Comparison of ENCODE assay signal across 25 cellular contexts in the genomic region with DNA sequence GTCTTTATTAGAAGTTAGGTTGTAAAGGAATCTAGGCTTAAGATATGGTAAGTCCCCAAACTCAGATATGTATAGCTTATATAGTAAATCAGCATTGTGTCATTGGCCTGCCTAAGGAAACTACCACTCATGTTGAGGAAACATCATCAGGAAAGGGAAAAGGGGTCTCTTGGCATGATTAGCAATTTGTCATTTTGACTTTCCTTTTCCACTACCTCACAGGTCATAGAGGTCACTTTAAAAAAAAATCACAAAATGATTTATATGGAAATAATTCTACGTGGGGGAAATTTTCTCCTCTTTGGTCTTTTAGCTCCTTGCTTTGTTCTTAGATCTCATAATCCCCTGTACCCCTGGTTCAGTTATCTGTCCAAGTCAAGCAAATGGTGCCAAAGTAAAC.
"Had no signal": no experiment of that assay in that cellular context is flagged by ENCODE, and none has a peak within 500 bp of the region (broad histone marks: within the 10 kb centered on the region; RNA-seq: fewer than 3 reads in every experiment).

No MANE protein-coding gene starts in this region.

- DNase-seq: activated B cell treated with CpG ODN at 0.5 μM for 24 hours; activated CD4-positive, alpha-beta memory T cell treated with anti-CD3 and anti-CD28 coated beads for 36 hours; activated CD4-positive, alpha-beta T cell treated with anti-CD3 and anti-CD28 coated beads for 4 hours; activated CD4-positive, alpha-beta T cell treated with anti-CD3 and anti-CD28 coated beads, Interleukin-2, amount 10 ng/mL, durations not matched to agents 24 days and 14 days; activated CD4-positive, alpha-beta T cell treated with anti-CD3 and anti-CD28 coated beads, Interleukin-2, amount 50 U/mL, for 1 hour; activated CD4-positive, alpha-beta T cell treated with anti-CD3 and anti-CD28 coated beads, Interleukin-2, amount 50 U/mL, for 4 hours; activated CD4-positive, CD25-positive, alpha-beta regulatory T cell treated with anti-CD3 and anti-CD28 coated beads, Interleukin-2, amount 50 U/mL, for 72 hours; activated CD8-positive, alpha-beta memory T cell treated with anti-CD3 and anti-CD28 coated beads, Interleukin-2, amount 50 U/mL, for 48 hours; activated CD8-positive, alpha-beta T cell treated with anti-CD3 and anti-CD28 coated beads for 36 hours; activated effector memory CD4-positive, alpha-beta T cell treated with Interleukin-2 at 50 U/mL for 16 hours; activated gamma-delta T cell; activated naive CD4-positive, alpha-beta T cell treated with anti-CD3 and anti-CD28 coated beads, Interleukin-2, amount 10 ng/mL, durations not matched to agents 7 days and 5 days; activated naive CD4-positive, alpha-beta T cell treated with Interleukin-2 at 50 U/mL for 16 hours; activated naive CD8-positive, alpha-beta T cell treated with anti-CD3 and anti-CD28 coated beads, Interleukin-2, amount 10 ng/mL, durations not matched to agents 7 days and 5 days; activated naive CD8-positive, alpha-beta T cell treated with anti-CD3 and anti-CD28 coated beads, Interleukin-2, amount 50 U/mL, for 24 hours; activated T-cell treated with anti-CD3 and anti-CD28 coated beads, Interleukin-2, amount 50 U/mL, for 24 hours; activated T-cell treated with anti-CD3 and anti-CD28 coated beads, Interleukin-2, amount 50 U/mL, for 48 hours; amygdala; anterior cingulate cortex; caudate nucleus; T-helper 1 cell; T-helper 2 cell; T-helper 9 cell had no signal

- H3K4me3 ChIP-seq: ascending aorta, cardiac muscle cell had no signal

- ATAC-seq: activated CD8-positive, alpha-beta T cell treated with anti-CD3 and anti-CD28 coated beads for 36 hours; activated naive CD8-positive, alpha-beta T cell treated with anti-CD3 and anti-CD28 coated beads, Interleukin-2, amount 50 U/mL, for 24 hours had no signal
